Comparison of ENCODE assay signal across 32 cellular contexts in genomic region chr4:132445386-132445785, GRCh38.
"Had no signal": no experiment of that assay in that cellular context is flagged by ENCODE, and none has a peak within 500 bp of the region (broad histone marks: within the 10 kb centered on the region; RNA-seq: fewer than 3 reads in every experiment).

No MANE protein-coding gene starts in this region.

- H3K4me1 ChIP-seq: esophagus muscularis mucosa, foreskin keratinocyte, gastrocnemius medialis, heart left ventricle had no signal

- H3K4me3 ChIP-seq: esophagus muscularis mucosa, gastrocnemius medialis, heart left ventricle had no signal

- H3K36me3 ChIP-seq: brain microvascular endothelial cell, esophagus muscularis mucosa, gastrocnemius medialis, heart left ventricle had no signal

- ATAC-seq: activated CD4-positive, CD25-positive, alpha-beta regulatory T cell treated with anti-CD3 and anti-CD28 coated beads, Interleukin-2, amount 50 U/mL, for 24 hours; activated CD8-positive, alpha-beta T cell treated with anti-CD3 and anti-CD28 coated beads for 36 hours; activated T-cell treated with anti-CD3 and anti-CD28 coated beads, Interleukin-2, amount 50 U/mL, for 4 hours; activated T-helper 17 cell treated with anti-CD3 and anti-CD28 coated beads, Interleukin-2, amount 50 U/mL, for 72 hours; effector memory CD8-positive, alpha-beta T cell; foreskin keratinocyte; gastrocnemius medialis; heart left ventricle had no signal

- H3K27me3 ChIP-seq: brain microvascular endothelial cell, esophagus muscularis mucosa, foreskin keratinocyte, gastrocnemius medialis, heart left ventricle had no signal

- DNase-seq: activated B cell treated with CpG ODN at 0.5 μM for 24 hours; activated CD4-positive, alpha-beta T cell treated with anti-CD3 and anti-CD28 coated beads for 48 hours; activated CD4-positive, alpha-beta T cell treated with anti-CD3 and anti-CD28 coated beads, Interleukin-2, amount 50 U/mL, for 1 hour; activated CD4-positive, alpha-beta T cell treated with anti-CD3 and anti-CD28 coated beads, Interleukin-2, amount 50 U/mL, for 48 hours; activated CD8-positive, alpha-beta memory T cell treated with anti-CD3 and anti-CD28 coated beads for 24 hours; activated CD8-positive, alpha-beta T cell treated with anti-CD3 and anti-CD28 coated beads for 36 hours; activated effector memory CD4-positive, alpha-beta T cell treated with Interleukin-2 at 50 U/mL for 16 hours; activated gamma-delta T cell treated with Interleukin-2 at 50 U/mL for 16 hours; activated naive CD4-positive, alpha-beta T cell treated with anti-CD3 and anti-CD28 coated beads, Interleukin-2, amount 50 U/mL, for 16 hours; activated naive CD4-positive, alpha-beta T cell treated with Interleukin-2 at 50 U/mL for 16 hours; activated T-cell treated with anti-CD3 and anti-CD28 coated beads, Interleukin-2, amount 50 U/mL, for 4 hours; amniotic stem cell; anterior cingulate cortex; brain microvascular endothelial cell; caudate nucleus; cortex of kidney; dermis blood vessel endothelial cell; effector CD4-positive, alpha-beta T cell; effector memory CD8-positive, alpha-beta T cell; erythroblast; foreskin keratinocyte; gastrocnemius medialis; glutamatergic neuron; heart left ventricle; T-helper 2 cell had no signal

- H3K9me3 ChIP-seq: gastrocnemius medialis had no signal

- H3K27ac ChIP-seq: brain microvascular endothelial cell, esophagus muscularis mucosa, foreskin keratinocyte, gastrocnemius medialis, heart left ventricle, VCaP had no signal

- FAIRE-seq: astrocyte, colon, TTC549 had no signal
